Comparison of ENCODE assay signal across 23 cellular contexts in the genomic region with DNA sequence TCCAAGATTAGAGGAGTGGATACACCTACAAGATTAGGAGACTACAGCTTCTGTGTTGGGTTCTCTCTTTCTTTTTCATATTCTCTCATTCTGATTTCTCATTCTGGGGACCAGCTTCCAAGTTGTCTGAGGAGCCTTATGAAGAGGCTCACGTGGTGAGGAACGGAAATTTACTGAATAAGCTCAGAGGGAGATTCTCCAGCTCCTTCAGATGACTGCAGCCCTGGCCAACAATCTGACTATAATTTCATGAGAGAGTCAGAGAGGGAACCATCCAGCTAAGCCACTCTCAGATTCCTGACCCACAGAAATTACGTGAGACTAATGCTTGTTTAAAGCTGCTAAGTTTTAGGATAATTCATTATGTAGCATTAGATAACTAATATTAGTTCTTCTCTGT.
"Had no signal": no experiment of that assay in that cellular context is flagged by ENCODE, and none has a peak within 500 bp of the region (broad histone marks: within the 10 kb centered on the region; RNA-seq: fewer than 3 reads in every experiment).

No MANE protein-coding gene starts in this region.

- H3K27me3 ChIP-seq: esophagus squamous epithelium, neural progenitor cell, right atrium auricular region, thyroid gland had no signal

- H3K4me3 Mint-ChIP-seq: effector memory CD8-positive, alpha-beta T cell; memory B cell; naive thymus-derived CD4-positive, alpha-beta T cell; nephron; neural progenitor cell; stimulated activated naive CD8-positive, alpha-beta T cell treated with anti-CD3 and anti-CD28 coated beads, Interleukin-15, amount 100 ng/mL, for 72 hours had no signal

- H3K4me1 ChIP-seq: esophagus squamous epithelium, neural progenitor cell, prostate gland, right atrium auricular region, thyroid gland had no signal

- H3K4me2 ChIP-seq: neural progenitor cell, smooth muscle cell had no signal

- H3K4me1 Mint-ChIP-seq: memory B cell; naive thymus-derived CD4-positive, alpha-beta T cell; neural progenitor cell had no signal

- DNase-seq: cortex of kidney; effector memory CD8-positive, alpha-beta T cell; erythroblast; esophagus squamous epithelium; midbrain; naive thymus-derived CD4-positive, alpha-beta T cell; stimulated activated CD4-positive, alpha-beta T cell treated with anti-CD3 and anti-CD28 coated beads, Interleukin-12 subunit alpha, Interleukin-12 subunit beta, amount 100 ng/mL, for 4 hours; stimulated activated CD4-positive, alpha-beta T cell treated with anti-CD3 and anti-CD28 coated beads, Interleukin-1b, Interleukin-23, amount 100 ng/mL, for 48 hours; stimulated activated CD4-positive, alpha-beta T cell treated with anti-CD3 and anti-CD28 coated beads, Interleukin-4, amount 100 ng/mL, for 1 hour; stimulated activated CD8-positive, alpha-beta memory T cell treated with anti-CD3 and anti-CD28 coated beads, Interleukin-4, amount 100 ng/mL, for 48 hours; stimulated activated naive CD4-positive, alpha-beta T cell; stimulated activated naive CD8-positive, alpha-beta T cell treated with anti-CD3 and anti-CD28 coated beads, Interleukin-15, amount 100 ng/mL, for 72 hours; thyroid gland; trophoblast cell had no signal

- ATAC-seq: effector memory CD8-positive, alpha-beta T cell; left lobe of liver; naive thymus-derived CD4-positive, alpha-beta T cell; sciatic nerve; stimulated activated naive CD8-positive, alpha-beta T cell treated with anti-CD3 and anti-CD28 coated beads, Interleukin-15, amount 100 ng/mL, for 72 hours had no signal

- H3K36me3 ChIP-seq: esophagus squamous epithelium, neural progenitor cell, prostate gland, right atrium auricular region, thyroid gland had no signal

- H3K9ac ChIP-seq: neural progenitor cell had no signal

- H3K27ac Mint-ChIP-seq: effector memory CD8-positive, alpha-beta T cell; memory B cell; naive thymus-derived CD4-positive, alpha-beta T cell; neural progenitor cell; stimulated activated naive CD8-positive, alpha-beta T cell treated with anti-CD3 and anti-CD28 coated beads, Interleukin-15, amount 100 ng/mL, for 72 hours had no signal

- H3K9me3 ChIP-seq: esophagus squamous epithelium, prostate gland, right atrium auricular region, thyroid gland had no signal

- H2AFZ ChIP-seq: neural progenitor cell had no signal

- H3K9me3 Mint-ChIP-seq: effector memory CD8-positive, alpha-beta T cell; memory B cell; naive thymus-derived CD4-positive, alpha-beta T cell; nephron; neural progenitor cell; stimulated activated naive CD8-positive, alpha-beta T cell treated with anti-CD3 and anti-CD28 coated beads, Interleukin-15, amount 100 ng/mL, for 72 hours had no signal

- H3K36me3 Mint-ChIP-seq: memory B cell; naive thymus-derived CD4-positive, alpha-beta T cell; neural progenitor cell had no signal

- H3K27ac ChIP-seq: esophagus squamous epithelium, neural progenitor cell, prostate gland, right atrium auricular region, thyroid gland had no signal

- H3K4me3 ChIP-seq: esophagus squamous epithelium, lung, neural progenitor cell, prostate gland, right atrium auricular region, smooth muscle cell, thyroid gland had no signal
